Comparison of ENCODE assay signal across 8 cellular contexts in genomic region chr18:8367217-8367988, GRCh38.
DNase-seq lines count a peak whose midpoint lies in the region; ATAC-seq and TF ChIP-seq lines count a peak whose summit lies in the region.

No MANE protein-coding gene starts in this region.

- peaks cover 13% of the 10 kb centered on the region for H3K4me1 ChIP-seq in GM23248 (ENCODE audit: insufficient read depth)

- no peak overlapping the region for H3K9ac ChIP-seq in GM23248

- H3K36me3 Mint-ChIP-seq in stimulated activated naive B cell treated with anti-CD40 and anti-IgM and Interleukin-4, amounts not matched to agents 10 μg/mL and 1 μg/mL and 100 μg/mL, for 72 hours = no peaks in the 10 kb centered on the region

- H3K27ac ChIP-seq in GM23248 = no peak overlapping the region

- no peaks in the 10 kb centered on the region for H3K9me3 ChIP-seq in GM23248 (ENCODE audit: low read depth)

- H3K4me3 Mint-ChIP-seq in stimulated activated naive B cell treated with anti-CD40 and anti-IgM and Interleukin-4, amounts not matched to agents 10 μg/mL and 1 μg/mL and 100 μg/mL, for 72 hours = peak overlapping the region; percentile 10 to 73

- no peaks in the 10 kb centered on the region for H3F3A ChIP-seq in GM23248 (ENCODE audit: insufficient read depth)

- peak overlapping the region; percentile 47; the same call in 1 of the 2 replicates for H3K4me3 ChIP-seq in GM23248
- peak overlapping the region; percentile 28 to 31 for H3K4me3 ChIP-seq in cardiac fibroblast (replicated peaks in 1 of 2; ENCODE audit: low read depth in 2 of 2, low read length in 2 of 2)

- no peak overlapping the region for H3K27ac Mint-ChIP-seq in stimulated activated naive B cell treated with anti-CD40 and anti-IgM and Interleukin-4, amounts not matched to agents 10 μg/mL and 1 μg/mL and 100 μg/mL, for 72 hours

- 23% methylated on average over 47 of the region's 47 CpGs for WGBS in GM23248 (ENCODE audit: low coverage in 1 of 2, low lambda C conversion rate in 2 of 2, missing lambda C conversion rate in 2 of 2), 2 experiments

- H3K4me1 Mint-ChIP-seq in stimulated activated naive B cell treated with anti-CD40 and anti-IgM and Interleukin-4, amounts not matched to agents 10 μg/mL and 1 μg/mL and 100 μg/mL, for 72 hours = peaks cover 0 to 8% of the 10 kb centered on the region in 2 donors

- H2AFZ ChIP-seq in GM23248 = no peak overlapping the region; the same call in 1 of the 2 replicates

- peak; percentile 70 to 74 for ATAC-seq in stimulated activated naive B cell treated with anti-CD40 and anti-IgM and Interleukin-4, amounts not matched to agents 10 μg/mL and 1 μg/mL and 100 μg/mL, for 72 hours (replicated peaks)

- no peaks in the 10 kb centered on the region; the same call in 1 of the 2 replicates for H4K20me1 ChIP-seq in GM23248 (ENCODE audit: insufficient read depth)

- in situ Hi-C loops in GM23248 (cut with MboI) = no loop called here

- no peaks in the 10 kb centered on the region for H3K36me3 ChIP-seq in GM23248 (ENCODE audit: low read depth)

- no peaks in the 10 kb centered on the region for H3K9me2 ChIP-seq in GM23248 (ENCODE audit: insufficient read depth)

- peaks cover 44 to 63% of the 10 kb centered on the region in 2 donors for H3K27me3 Mint-ChIP-seq in stimulated activated naive B cell treated with anti-CD40 and anti-IgM and Interleukin-4, amounts not matched to agents 10 μg/mL and 1 μg/mL and 100 μg/mL, for 72 hours

- peak; percentile 48 for TF ChIP-seq CTCF in AG09319 (IDR thresholded peaks at IDR 0.05; ENCODE audit: low read depth, low read length)
- TF ChIP-seq CTCF in cardiac fibroblast (IDR thresholded peaks at IDR 0.05; ENCODE audit: low read depth, low read length) = peak; percentile 48

- no peaks in the 10 kb centered on the region for H3K9me3 Mint-ChIP-seq in stimulated activated naive B cell treated with anti-CD40 and anti-IgM and Interleukin-4, amounts not matched to agents 10 μg/mL and 1 μg/mL and 100 μg/mL, for 72 hours

- no peaks in the 10 kb centered on the region for H3K27me3 ChIP-seq in GM23248 (replicated peaks; ENCODE audit: insufficient read depth)

- H3K4me2 ChIP-seq in GM23248 (ENCODE audit: unreplicated experiment) = peak overlapping the region; percentile 48

- no peaks in the 10 kb centered on the region for H3K79me2 ChIP-seq in GM23248 (ENCODE audit: insufficient read depth)

- DNase-seq in AG09319 (ENCODE audit: extremely low read depth, low read depth) (no peak), GM23248 (peak; percentile 38), NCI-H774 (lab: John Stamatoyannopoulos, UW) (peak; percentile 77), cardiac fibroblast (ENCODE audit: low read depth in 2 of 2) (peak; percentile 11 to 18), kidney glomerular epithelial cell (lab: John Stamatoyannopoulos, UW) (peak; percentile 13), RKO (ENCODE audit: low spot score) (no peak), SKM-1 treated with dmso at 0.1 percent for 144 hours (lab: John Stamatoyannopoulos, UW; ENCODE audit: unreplicated experiment) (no peak)
- DNase-seq in stimulated activated naive B cell treated with anti-CD40 and anti-IgM and Interleukin-4, amounts not matched to agents 10 μg/mL and 1 μg/mL and 100 μg/mL, for 72 hours = peak; percentile 2

Comparison
In these comparisons a context has a peak if more than half of its experiments do, and no peak if none do; other contexts are left out.
1. DNase-seq: peak in GM23248 (single experiment), NCI-H774 (single experiment), cardiac fibroblast (2 of 2), kidney glomerular epithelial cell (single experiment) and stimulated activated naive B cell treated with anti-CD40 and anti-IgM and Interleukin-4, amounts not matched to agents 10 μg/mL and 1 μg/mL and 100 μg/mL, for 72 hours (single experiment); none in AG09319 (single experiment), RKO (single experiment) and SKM-1 treated with dmso at 0.1 percent for 144 hours (single experiment).